ENCODE assay signal across 18 cellular contexts in the genomic region with DNA sequence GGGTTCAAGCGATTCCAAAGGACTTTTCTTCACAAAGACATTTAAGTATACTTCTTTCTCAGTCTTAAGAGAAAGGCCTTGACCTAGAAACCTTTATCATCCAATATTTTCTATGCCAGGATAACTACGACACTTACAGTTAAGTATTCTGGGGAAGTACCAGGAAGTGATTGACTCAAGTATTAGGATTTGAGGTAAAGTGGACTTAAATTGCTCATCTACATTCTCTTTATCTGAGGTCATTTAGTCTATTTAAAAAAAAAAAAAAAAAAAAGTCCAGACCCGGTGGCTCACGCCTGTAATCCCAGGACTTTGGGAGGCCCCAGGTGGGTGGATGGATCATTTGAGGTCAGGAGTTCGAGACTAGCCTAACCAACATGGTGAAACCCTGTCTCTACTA.
"Had no signal": no experiment of that assay in that cellular context is flagged by ENCODE, and none has a peak within 500 bp of the region (broad histone marks: within the 10 kb centered on the region; RNA-seq: fewer than 3 reads in every experiment).

No MANE protein-coding gene starts in this region.

- DNase-seq: activated CD4-positive, alpha-beta T cell treated with anti-CD3 and anti-CD28 coated beads, Interleukin-2, amount 10 ng/mL, durations not matched to agents 24 days and 14 days; activated CD8-positive, alpha-beta T cell treated with anti-CD3 and anti-CD28 coated beads for 36 hours; activated effector memory CD4-positive, alpha-beta T cell treated with anti-CD3 and anti-CD28 coated beads, Interleukin-2, amount 50 U/mL, for 16 hours; activated naive CD4-positive, alpha-beta T cell treated with anti-CD3 and anti-CD28 coated beads, Interleukin-2, amount 50 U/mL, for 16 hours; activated T-cell treated with anti-CD3 and anti-CD28 coated beads, Interleukin-2, amount 50 U/mL, for 4 hours; foreskin melanocyte; head of caudate nucleus; kidney glomerular epithelial cell; naive thymus-derived CD8-positive, alpha-beta T cell; right cardiac atrium; stimulated activated CD4-positive, alpha-beta T cell treated with anti-CD3 and anti-CD28 coated beads, Interleukin-2, amount 100 ng/mL, for 24 hours; stimulated activated naive CD8-positive, alpha-beta T cell treated with anti-CD3 and anti-CD28 coated beads, Interleukin-15, Interleukin-2, amounts not matched to agents 100 U/mL and 50 U/mL, for 24 hours; substantia nigra; T1000; trophoblast cell had no signal

- H3K27me3 ChIP-seq: ascending aorta had no signal

- H3K4me3 Mint-ChIP-seq: activated CD4-positive, alpha-beta T cell treated with anti-CD3 and anti-CD28 coated beads, Interleukin-2, amount 10 ng/mL, durations not matched to agents 24 days and 14 days; activated CD8-positive, alpha-beta T cell treated with anti-CD3 and anti-CD28 coated beads for 36 hours; activated T-cell treated with anti-CD3 and anti-CD28 coated beads, Interleukin-2, amount 50 U/mL, for 4 hours; naive thymus-derived CD8-positive, alpha-beta T cell had no signal

- H3K4me1 ChIP-seq: ascending aorta, prostate gland had no signal

- H3K27me3 Mint-ChIP-seq: activated CD4-positive, alpha-beta T cell treated with anti-CD3 and anti-CD28 coated beads, Interleukin-2, amount 10 ng/mL, durations not matched to agents 24 days and 14 days; activated CD8-positive, alpha-beta T cell treated with anti-CD3 and anti-CD28 coated beads for 36 hours; naive thymus-derived CD8-positive, alpha-beta T cell had no signal

- H3K9me3 ChIP-seq: ascending aorta, prostate gland had no signal

- ATAC-seq: activated CD8-positive, alpha-beta T cell treated with anti-CD3 and anti-CD28 coated beads for 36 hours; activated T-cell treated with anti-CD3 and anti-CD28 coated beads, Interleukin-2, amount 50 U/mL, for 4 hours; naive thymus-derived CD8-positive, alpha-beta T cell; right cardiac atrium; stimulated activated naive CD8-positive, alpha-beta T cell treated with anti-CD3 and anti-CD28 coated beads, Interleukin-15, Interleukin-2, amounts not matched to agents 100 U/mL and 50 U/mL, for 24 hours had no signal

- H3K4me3 ChIP-seq: ascending aorta, prostate gland had no signal

- H3K27ac Mint-ChIP-seq: activated CD4-positive, alpha-beta T cell treated with anti-CD3 and anti-CD28 coated beads, Interleukin-2, amount 10 ng/mL, durations not matched to agents 24 days and 14 days; activated CD8-positive, alpha-beta T cell treated with anti-CD3 and anti-CD28 coated beads for 36 hours had no signal

- H3K27ac ChIP-seq: ascending aorta, epithelial cell of prostate, prostate gland had no signal

- H3K36me3 ChIP-seq: prostate gland had no signal

- H3K9me3 Mint-ChIP-seq: activated CD4-positive, alpha-beta T cell treated with anti-CD3 and anti-CD28 coated beads, Interleukin-2, amount 10 ng/mL, durations not matched to agents 24 days and 14 days; activated CD8-positive, alpha-beta T cell treated with anti-CD3 and anti-CD28 coated beads for 36 hours; activated T-cell treated with anti-CD3 and anti-CD28 coated beads, Interleukin-2, amount 50 U/mL, for 4 hours; naive thymus-derived CD8-positive, alpha-beta T cell had no signal
